In the genomic region with DNA sequence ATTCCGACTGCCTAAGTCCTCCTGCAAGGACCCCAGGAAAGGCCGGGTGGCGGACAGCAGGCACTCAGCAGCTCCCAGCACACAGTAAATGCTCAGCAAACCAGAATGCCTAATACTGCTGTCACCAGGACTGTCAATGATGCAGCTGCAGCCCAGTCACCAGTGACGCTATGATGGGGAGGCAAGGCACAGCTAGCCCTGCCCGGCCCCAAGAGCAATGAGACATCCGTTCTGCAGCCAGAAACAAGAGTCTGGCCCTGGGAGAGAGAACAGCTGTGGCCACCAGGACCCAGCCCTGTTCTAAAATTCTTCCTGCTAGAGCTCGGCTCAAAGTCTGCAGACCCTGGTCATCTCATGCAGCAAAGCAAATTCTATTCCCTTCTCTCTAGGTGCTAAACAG, we compare ENCODE assay signal across 8 cellular contexts.
DNase-seq lines count a peak whose midpoint lies in the region; ATAC-seq and TF ChIP-seq lines count a peak whose summit lies in the region.
"Had no signal": no experiment of that assay in that cellular context is flagged by ENCODE, and none has a peak within 500 bp of the region (broad histone marks: within the 10 kb centered on the region; RNA-seq: fewer than 3 reads in every experiment).

No MANE protein-coding gene starts in this region.

- peak; percentile 72 for DNase-seq in epidermal melanocyte (ENCODE audit: insufficient read length, low spot score)
- peak; percentile 95 for DNase-seq in mesenchymal stem cell
- DNase-seq in upper lobe of left lung, result no peak
- no peak for DNase-seq in NCI-H1105 (lab: John Stamatoyannopoulos, UW)
- DNase-seq: stimulated activated naive B cell treated with anti-CD40 and anti-IgM and Interleukin-4, amounts not matched to agents 10 μg/mL and 1 μg/mL and 100 μg/mL, for 72 hours had no signal

- H3K27me3 ChIP-seq in mesenchymal stem cell (ENCODE audit: control insufficient read depth in 1 of 2, insufficient read depth in 1 of 2, low read length in 2 of 2) (no peaks in the 10 kb centered on the region), upper lobe of left lung (no peaks in the 10 kb centered on the region)

- H3K27me3 Mint-ChIP-seq in IgD-negative memory B cell, result no peaks in the 10 kb centered on the region
- H3K27me3 Mint-ChIP-seq: stimulated activated naive B cell treated with anti-CD40 and anti-IgM and Interleukin-4, amounts not matched to agents 10 μg/mL and 1 μg/mL and 100 μg/mL, for 72 hours had no signal

- H2AK5ac ChIP-seq in mesenchymal stem cell (ENCODE audit: low read length, severe bottlenecking), result peak overlapping the region; percentile 95

- peaks cover 3% of the 10 kb centered on the region for H3K79me1 ChIP-seq in mesenchymal stem cell (replicated peaks; ENCODE audit: low read length, poor library complexity, severe bottlenecking)

- H3K9me3 Mint-ChIP-seq in IgD-negative memory B cell, result no peaks in the 10 kb centered on the region
- H3K9me3 Mint-ChIP-seq: stimulated activated naive B cell treated with anti-CD40 and anti-IgM and Interleukin-4, amounts not matched to agents 10 μg/mL and 1 μg/mL and 100 μg/mL, for 72 hours had no signal

- peak overlapping the region in 1 of 2 experiments; percentile 40 for H3K18ac ChIP-seq in mesenchymal stem cell (ENCODE audit: low read depth in 1 of 2, low read length in 2 of 2)

- no peak overlapping the region for H4K91ac ChIP-seq in mesenchymal stem cell (ENCODE audit: low read length)

- peak overlapping the region; percentile 75 for H3K9ac ChIP-seq in mesenchymal stem cell (ENCODE audit: low read length)

- peaks cover 21 to 63% of the 10 kb centered on the region in 2 experiments for H3K36me3 ChIP-seq in mesenchymal stem cell (ENCODE audit: control insufficient read depth in 1 of 2, insufficient read depth in 2 of 2, low read depth in 1 of 2, low read length in 2 of 2)
- peaks cover 7 to 28% (median 10%) of the 10 kb centered on the region in 4 donors for H3K36me3 ChIP-seq in upper lobe of left lung

- H3K27ac ChIP-seq in mesenchymal stem cell (ENCODE audit: low read length, poor library complexity, severe bottlenecking), result peak overlapping the region; percentile 96
- peak overlapping the region in 3 of 4 donors; percentile 59 to 69 (median 62) for H3K27ac ChIP-seq in upper lobe of left lung

- no peak for TF ChIP-seq EP300 in upper lobe of left lung (IDR thresholded peaks at IDR 0.05)

- H3K27ac Mint-ChIP-seq in IgD-negative memory B cell, result peak overlapping the region in 2 of 3 donors; percentile 31 to 82

- no peak for TF ChIP-seq CTCF in upper lobe of left lung (IDR thresholded peaks at IDR 0.05)

- H3K4me3 Mint-ChIP-seq in IgD-negative memory B cell, result no peak overlapping the region

- no peak overlapping the region for H3K23ac ChIP-seq in mesenchymal stem cell (ENCODE audit: low read length in 2 of 2)

- WGBS in mesenchymal stem cell, result 31% methylated on average over 7 of the region's 7 CpGs
- WGBS in upper lobe of left lung, 2 donors, result 58 to 61% methylated on average over 7 of the region's 7 CpGs

- H2BK15ac ChIP-seq in mesenchymal stem cell (ENCODE audit: low read depth, poor library complexity, severe bottlenecking), result no peak overlapping the region

- H3K4me1 Mint-ChIP-seq in IgD-negative memory B cell, result peaks cover 26 to 41% (median 41%) of the 10 kb centered on the region in 3 donors

- no peak overlapping the region for H3K4me2 ChIP-seq in mesenchymal stem cell (ENCODE audit: low read length, poor library complexity, severe bottlenecking)

- ATAC-seq in upper lobe of left lung (ENCODE audit: low FRiP score in 2 of 2), result peak; percentile 6 to 87
- no peak for ATAC-seq in GM21825 (IDR thresholded peaks at IDR 0.05; ENCODE audit: unreplicated experiment)
- no peak for ATAC-seq in GM19397 (IDR thresholded peaks at IDR 0.05; ENCODE audit: unreplicated experiment)

- peak overlapping the region; percentile 43 for H4K8ac ChIP-seq in mesenchymal stem cell (ENCODE audit: low read length)

- peaks cover 1% of the 10 kb centered on the region for H3K36me3 Mint-ChIP-seq in IgD-negative memory B cell

- no peak overlapping the region for H2AFZ ChIP-seq in mesenchymal stem cell (ENCODE audit: low read depth, low read length)

- TF ChIP-seq POLR2A in upper lobe of left lung (IDR thresholded peaks at IDR 0.05), result no peak

- H3K4me1 ChIP-seq in mesenchymal stem cell (ENCODE audit: control insufficient read depth, insufficient read depth, low read depth, low read length) (peaks cover 77% of the 10 kb centered on the region), upper lobe of left lung (peaks cover 49 to 68% (median 55%) of the 10 kb centered on the region in 4 donors)

- no peak overlapping the region for H2BK5ac ChIP-seq in mesenchymal stem cell (ENCODE audit: low read depth, low read length, poor library complexity, severe bottlenecking)

- H2BK120ac ChIP-seq in mesenchymal stem cell (ENCODE audit: low read depth, low read length), result no peak overlapping the region

- H3K14ac ChIP-seq in mesenchymal stem cell (ENCODE audit: low read length in 2 of 2), result no peak overlapping the region

- H2BK12ac ChIP-seq in mesenchymal stem cell (ENCODE audit: low read length in 2 of 2), result no peak overlapping the region

- peak overlapping the region in 1 of 2 experiments; percentile 63 for H3K4ac ChIP-seq in mesenchymal stem cell (ENCODE audit: low read depth in 1 of 2, low read length in 2 of 2)

- H3K4me3 ChIP-seq in mesenchymal stem cell (ENCODE audit: insufficient read depth in 1 of 2, low read depth in 1 of 2, low read length in 2 of 2) (peak overlapping the region in 1 of 2 experiments; percentile 48), upper lobe of left lung (no peak overlapping the region)

- H3K9me3 ChIP-seq in mesenchymal stem cell (ENCODE audit: control insufficient read depth, low read length) (no peaks in the 10 kb centered on the region), upper lobe of left lung (no peaks in the 10 kb centered on the region)

Comparison
In these comparisons a context has a peak if more than half of its experiments do, and no peak if none do; other contexts are left out.
1. DNase-seq: peak in epidermal melanocyte (single experiment) and mesenchymal stem cell (single experiment); none in upper lobe of left lung (0 of 2) and NCI-H1105 (single experiment).
2. ATAC-seq: peak in upper lobe of left lung (2 of 2); none in GM21825 (single experiment) and GM19397 (single experiment).